Comparison of ENCODE assay signal across 1 cellular context in the genomic region with DNA sequence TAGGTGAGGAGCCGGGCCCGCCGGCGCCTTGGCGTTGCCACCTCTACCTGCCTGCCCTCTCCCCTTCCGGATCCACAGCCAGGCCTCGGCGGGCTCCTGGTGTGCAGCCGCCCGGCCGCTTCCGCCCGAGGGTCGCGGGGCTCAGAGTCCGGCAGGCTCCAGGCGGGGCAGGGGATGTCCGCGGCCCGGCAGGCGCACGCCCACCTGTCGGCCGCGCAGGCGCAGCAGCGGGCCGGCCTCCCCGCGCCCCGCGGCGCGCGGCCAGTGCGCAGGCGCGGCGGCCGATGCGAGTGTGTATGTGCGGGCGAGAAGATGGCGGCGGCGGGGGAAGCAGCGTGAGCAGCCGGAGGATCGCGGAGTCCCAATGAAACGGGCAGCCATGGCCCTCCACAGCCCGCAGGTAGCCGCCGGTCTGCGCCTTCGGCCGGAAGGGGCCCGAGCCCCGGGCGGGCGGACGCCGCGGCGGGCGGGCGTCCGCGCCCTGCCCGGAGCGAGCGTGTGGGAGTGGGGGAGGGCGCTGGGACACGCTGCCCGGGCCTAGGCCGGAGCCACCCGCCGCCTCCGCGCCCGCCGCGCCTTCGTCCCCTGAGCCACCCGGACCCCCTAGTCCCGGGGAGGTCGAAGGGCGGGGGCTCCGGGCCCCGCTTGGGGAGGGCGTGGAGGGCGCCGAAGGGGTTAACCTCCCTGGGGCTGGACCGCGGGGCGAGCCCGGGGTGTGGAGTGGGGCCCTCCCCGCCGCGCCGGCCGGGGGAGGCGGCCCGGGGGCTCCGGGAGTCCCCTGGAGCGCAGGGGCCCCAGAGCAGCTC.
TF ChIP-seq lines count a peak whose summit lies in the region.

Gene USP10 (plus strand): TSS at position 289 of the 806 bp plus-strand sequence. CDS start 91 bp downstream, at position 380.

TF ChIP-seq in HepG2, 621 proteins besides CTCF, POLR2A, EP300 and RAD21 (continued from another document and continues in another):
- TF ChIP-seq EED (CRISPR knock-in tag; IDR thresholded peaks at IDR 0.05) (0 out of 2 replicates have a peak, but pooled peaks have one; percentile 38), ZSCAN21 (CRISPR knock-in tag; IDR thresholded peaks at IDR 0.05; ENCODE audit: borderline replicate concordance) (peak; percentile 26; the same call in 1 of the 2 replicates), ZNF567 (CRISPR knock-in tag; IDR thresholded peaks at IDR 0.05; ENCODE audit: borderline replicate concordance) (no peak), ZNF3 (CRISPR knock-in tag; IDR thresholded peaks at IDR 0.05) (no peak), MXD1 (CRISPR knock-in tag; IDR thresholded peaks at IDR 0.05) (0 out of 2 replicates have a peak, but pooled peaks have one; percentile 37), ZSCAN20 (CRISPR knock-in tag; IDR thresholded peaks at IDR 0.05; ENCODE audit: borderline replicate concordance) (0 out of 2 replicates have a peak, but pooled peaks have one; percentile 4), ZBTB39 (CRISPR knock-in tag; IDR thresholded peaks at IDR 0.05) (no peak), ZNF776 (CRISPR knock-in tag; IDR thresholded peaks at IDR 0.05) (0 out of 2 replicates have a peak, but pooled peaks have one; percentile 31), MIER3 (CRISPR knock-in tag; IDR thresholded peaks at IDR 0.05; ENCODE audit: borderline replicate concordance) (no peak), GMEB2 (CRISPR knock-in tag; IDR thresholded peaks at IDR 0.05; ENCODE audit: low read depth) (no peak), ZNF589 (CRISPR knock-in tag; conservative IDR thresholded peaks at IDR 0.05) (peak; percentile 83), SMC3 (IDR thresholded peaks at IDR 0.05; ENCODE audit: low read length) (no peak), ZNF205 (CRISPR knock-in tag; IDR thresholded peaks at IDR 0.05) (peak; percentile 70; the same call in 1 of the 2 replicates), NR3C1 (CRISPR knock-in tag; IDR thresholded peaks at IDR 0.05) (no peak), SNAPC2 (CRISPR knock-in tag; IDR thresholded peaks at IDR 0.05) (no peak; the same call in 1 of the 2 replicates), ZNF75D (CRISPR knock-in tag; IDR thresholded peaks at IDR 0.05; ENCODE audit: borderline replicate concordance) (no peak), ZNF207 (IDR thresholded peaks at IDR 0.05; ENCODE audit: borderline replicate concordance) (no peak), NBN (conservative IDR thresholded peaks at IDR 0.05) (no peak), NONO (IDR thresholded peaks at IDR 0.05) (no peak), NONO (CRISPR knock-in tag; conservative IDR thresholded peaks at IDR 0.05) (peak; percentile 86), ZNF781 (CRISPR knock-in tag; IDR thresholded peaks at IDR 0.05; ENCODE audit: borderline replicate concordance, not compliant biosample characterization) (no peak), RFXAP (CRISPR knock-in tag; IDR thresholded peaks at IDR 0.05; ENCODE audit: borderline replicate concordance) (peak; percentile 36; the same call in 1 of the 2 replicates), WIZ (CRISPR knock-in tag; IDR thresholded peaks at IDR 0.05) (no peak), GATA4 (IDR thresholded peaks at IDR 0.05; ENCODE audit: borderline replicate concordance, low read depth) (peak; percentile 44; the same call in 1 of the 2 replicates), CREB1 (IDR thresholded peaks at IDR 0.05) (no peak), CREB1 (CRISPR knock-in tag; IDR thresholded peaks at IDR 0.05) (no peak), KLF16 (CRISPR knock-in tag; IDR thresholded peaks at IDR 0.05) (peak in 1 of 2 experiments; percentile 73; a peak in 1 of 4 replicates), GFI1 (CRISPR knock-in tag; IDR thresholded peaks at IDR 0.05; ENCODE audit: borderline replicate concordance) (peak; percentile 33; the same call in 1 of the 2 replicates), SKIL (CRISPR knock-in tag; IDR thresholded peaks at IDR 0.05; ENCODE audit: borderline replicate concordance) (no peak), POLR2AphosphoS5 (IDR thresholded peaks at IDR 0.05; ENCODE audit: low read depth, low read length) (peak; percentile 90), ZNF792 (CRISPR knock-in tag; IDR thresholded peaks at IDR 0.05) (peak; percentile 64; the same call in 1 of the 2 replicates), ZNF713 (CRISPR knock-in tag; IDR thresholded peaks at IDR 0.05) (no peak), ZNF12 (CRISPR knock-in tag; IDR thresholded peaks at IDR 0.05) (no peak), GZF1 (CRISPR knock-in tag; IDR thresholded peaks at IDR 0.05) (no peak), ZNF816 (CRISPR knock-in tag; IDR thresholded peaks at IDR 0.05; ENCODE audit: borderline replicate concordance) (peak; percentile 34; the same call in 1 of the 2 replicates), ZNF274 (CRISPR knock-in tag; IDR thresholded peaks at IDR 0.05) (no peak), PLRG1 (conservative IDR thresholded peaks at IDR 0.05) (no peak), MLLT10 (CRISPR knock-in tag; IDR thresholded peaks at IDR 0.05) (no peak), ZNF878 (CRISPR knock-in tag; IDR thresholded peaks at IDR 0.05) (no peak), RELA (CRISPR knock-in tag; IDR thresholded peaks at IDR 0.05) (no peak), ZNF367 (CRISPR knock-in tag; IDR thresholded peaks at IDR 0.05; ENCODE audit: borderline replicate concordance) (peak; percentile 20; the same call in 1 of the 2 replicates), PHF21A (CRISPR knock-in tag; IDR thresholded peaks at IDR 0.05) (no peak), MBNL3 (CRISPR knock-in tag; conservative IDR thresholded peaks at IDR 0.05) (no peak)
- TF ChIP-seq, protein P1, sequence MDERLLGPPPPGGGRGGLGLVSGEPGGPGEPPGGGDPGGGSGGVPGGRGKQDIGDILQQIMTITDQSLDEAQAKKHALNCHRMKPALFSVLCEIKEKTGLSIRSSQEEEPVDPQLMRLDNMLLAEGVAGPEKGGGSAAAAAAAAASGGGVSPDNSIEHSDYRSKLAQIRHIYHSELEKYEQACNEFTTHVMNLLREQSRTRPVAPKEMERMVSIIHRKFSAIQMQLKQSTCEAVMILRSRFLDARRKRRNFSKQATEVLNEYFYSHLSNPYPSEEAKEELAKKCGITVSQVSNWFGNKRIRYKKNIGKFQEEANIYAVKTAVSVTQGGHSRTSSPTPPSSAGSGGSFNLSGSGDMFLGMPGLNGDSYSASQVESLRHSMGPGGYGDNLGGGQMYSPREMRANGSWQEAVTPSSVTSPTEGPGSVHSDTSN (CRISPR knock-in tag; IDR thresholded peaks at IDR 0.05) = no peak
- TF ChIP-seq, protein P2, sequence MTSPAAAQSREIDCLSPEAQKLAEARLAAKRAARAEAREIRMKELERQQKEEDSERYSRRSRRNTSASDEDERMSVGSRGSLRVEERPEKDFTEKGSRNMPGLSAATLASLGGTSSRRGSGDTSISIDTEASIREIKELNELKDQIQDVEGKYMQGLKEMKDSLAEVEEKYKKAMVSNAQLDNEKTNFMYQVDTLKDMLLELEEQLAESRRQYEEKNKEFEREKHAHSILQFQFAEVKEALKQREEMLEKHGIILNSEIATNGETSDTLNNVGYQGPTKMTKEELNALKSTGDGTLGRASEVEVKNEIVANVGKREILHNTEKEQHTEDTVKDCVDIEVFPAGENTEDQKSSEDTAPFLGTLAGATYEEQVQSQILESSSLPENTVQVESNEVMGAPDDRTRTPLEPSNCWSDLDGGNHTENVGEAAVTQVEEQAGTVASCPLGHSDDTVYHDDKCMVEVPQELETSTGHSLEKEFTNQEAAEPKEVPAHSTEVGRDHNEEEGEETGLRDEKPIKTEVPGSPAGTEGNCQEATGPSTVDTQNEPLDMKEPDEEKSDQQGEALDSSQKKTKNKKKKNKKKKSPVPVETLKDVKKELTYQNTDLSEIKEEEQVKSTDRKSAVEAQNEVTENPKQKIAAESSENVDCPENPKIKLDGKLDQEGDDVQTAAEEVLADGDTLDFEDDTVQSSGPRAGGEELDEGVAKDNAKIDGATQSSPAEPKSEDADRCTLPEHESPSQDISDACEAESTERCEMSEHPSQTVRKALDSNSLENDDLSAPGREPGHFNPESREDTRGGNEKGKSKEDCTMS (CRISPR knock-in tag; conservative IDR thresholded peaks at IDR 0.05) = no peak
- TF ChIP-seq, protein P3, sequence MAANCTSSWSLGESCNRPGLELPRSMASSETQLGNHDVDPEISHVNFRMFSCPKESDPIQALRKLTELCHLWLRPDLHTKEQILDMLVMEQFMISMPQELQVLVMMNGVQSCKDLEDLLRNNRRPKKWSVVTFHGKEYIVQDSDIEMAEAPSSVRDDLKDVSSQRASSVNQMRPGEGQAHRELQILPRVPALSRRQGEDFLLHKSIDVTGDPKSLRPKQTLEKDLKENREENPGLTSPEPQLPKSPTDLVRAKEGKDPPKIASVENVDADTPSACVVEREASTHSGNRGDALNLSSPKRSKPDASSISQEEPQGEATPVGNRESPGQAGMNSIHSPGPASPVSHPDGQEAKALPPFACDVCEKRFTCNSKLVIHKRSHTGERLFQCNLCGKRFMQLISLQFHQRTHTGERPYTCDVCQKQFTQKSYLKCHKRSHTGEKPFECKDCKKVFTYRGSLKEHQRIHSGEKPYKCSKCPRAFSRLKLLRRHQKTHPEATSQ (CRISPR knock-in tag; IDR thresholded peaks at IDR 0.05; ENCODE audit: borderline replicate concordance) = no peak
- TF ChIP-seq, protein P4, sequence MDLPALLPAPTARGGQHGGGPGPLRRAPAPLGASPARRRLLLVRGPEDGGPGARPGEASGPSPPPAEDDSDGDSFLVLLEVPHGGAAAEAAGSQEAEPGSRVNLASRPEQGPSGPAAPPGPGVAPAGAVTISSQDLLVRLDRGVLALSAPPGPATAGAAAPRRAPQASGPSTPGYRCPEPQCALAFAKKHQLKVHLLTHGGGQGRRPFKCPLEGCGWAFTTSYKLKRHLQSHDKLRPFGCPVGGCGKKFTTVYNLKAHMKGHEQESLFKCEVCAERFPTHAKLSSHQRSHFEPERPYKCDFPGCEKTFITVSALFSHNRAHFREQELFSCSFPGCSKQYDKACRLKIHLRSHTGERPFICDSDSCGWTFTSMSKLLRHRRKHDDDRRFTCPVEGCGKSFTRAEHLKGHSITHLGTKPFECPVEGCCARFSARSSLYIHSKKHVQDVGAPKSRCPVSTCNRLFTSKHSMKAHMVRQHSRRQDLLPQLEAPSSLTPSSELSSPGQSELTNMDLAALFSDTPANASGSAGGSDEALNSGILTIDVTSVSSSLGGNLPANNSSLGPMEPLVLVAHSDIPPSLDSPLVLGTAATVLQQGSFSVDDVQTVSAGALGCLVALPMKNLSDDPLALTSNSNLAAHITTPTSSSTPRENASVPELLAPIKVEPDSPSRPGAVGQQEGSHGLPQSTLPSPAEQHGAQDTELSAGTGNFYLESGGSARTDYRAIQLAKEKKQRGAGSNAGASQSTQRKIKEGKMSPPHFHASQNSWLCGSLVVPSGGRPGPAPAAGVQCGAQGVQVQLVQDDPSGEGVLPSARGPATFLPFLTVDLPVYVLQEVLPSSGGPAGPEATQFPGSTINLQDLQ (CRISPR knock-in tag; IDR thresholded peaks at IDR 0.05) = no peak
